8 cellular contexts compared by ENCODE assay signal in the genomic region with DNA sequence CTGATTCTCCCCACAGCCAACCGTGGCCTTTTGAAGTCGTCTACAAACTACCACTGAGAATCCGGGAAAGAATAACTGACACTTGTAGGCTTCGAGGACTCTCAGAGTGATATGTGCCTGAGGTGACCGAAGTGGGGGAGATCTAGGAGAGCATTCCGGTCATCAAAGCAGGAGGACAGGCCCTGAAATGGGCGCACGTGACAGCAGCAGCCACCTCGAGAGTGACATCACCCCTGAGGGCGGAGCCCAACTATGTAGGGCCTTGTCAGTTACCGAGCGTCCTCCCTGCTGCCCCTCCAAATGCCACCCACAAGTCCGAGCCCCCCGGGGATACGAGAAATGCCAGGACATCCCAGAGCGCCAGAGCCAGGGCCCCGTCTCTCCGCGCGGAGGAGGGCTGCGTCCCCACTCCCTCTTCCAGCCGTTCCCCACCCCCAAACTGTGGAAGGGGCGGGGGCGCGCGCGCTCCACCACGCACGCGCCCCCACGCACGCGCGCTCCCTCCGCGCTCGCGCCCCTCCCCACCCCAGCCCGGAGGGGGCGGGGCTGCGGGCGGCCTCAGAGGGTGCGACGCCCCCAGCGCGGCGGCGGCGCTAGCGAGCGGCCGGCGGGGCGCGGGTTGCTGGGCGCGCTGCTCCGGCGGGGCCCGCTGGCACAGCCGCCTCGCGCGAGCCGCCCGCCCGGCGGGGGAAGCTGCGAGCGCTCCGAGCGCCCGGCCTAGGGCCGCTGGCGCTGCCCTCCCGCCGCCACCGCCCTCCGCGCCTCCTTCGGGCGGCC.
A peak's percentile ranks its signal among the peaks of the same experiment; 100 is the strongest.
DNase-seq lines count a peak whose midpoint lies in the region; ATAC-seq and TF ChIP-seq lines count a peak whose summit lies in the region.

TSS of gene TANC2 (plus strand) at position 587 of the 777 bp plus-strand sequence. CDS start 43,325 bp downstream, outside the sequence.

- no peak for TF ChIP-seq CTCF in GM10248 (IDR thresholded peaks at IDR 0.05; ENCODE audit: control extremely low read depth, extremely low read depth, low read depth, missing control alignments)

- POLR2A ChIA-PET in GM10248 (lab: Yijun Ruan, JAX), result interaction anchor here (0.6 kb wide), 1 partner anchor 29 kb away, joined by 3 read pairs; no protein-coding TSS in a partner anchor

- peak; percentile 53 for ATAC-seq in HG03025 (IDR thresholded peaks at IDR 0.05; ENCODE audit: low FRiP score, unreplicated experiment)
- ATAC-seq in HG03097 (IDR thresholded peaks at IDR 0.05; ENCODE audit: low FRiP score, unreplicated experiment), result no peak

- peak; percentile 67 for DNase-seq in GM10248 (ENCODE audit: extremely low spot score)
- peak; percentile 94 for DNase-seq in NCI-H2227 (lab: John Stamatoyannopoulos, UW; ENCODE audit: unreplicated experiment)
- peak; percentile 43 to 45 for DNase-seq in activated CD4-positive, alpha-beta T cell treated with anti-CD3 and anti-CD28 coated beads for 24 hours (ENCODE audit: low read depth in 2 of 2)
- DNase-seq in cerebellar nuclear complex (lab: John Stamatoyannopoulos, UW), result peak; percentile 28 to 59
- peak; percentile 96 for DNase-seq in islet precursor cell
- DNase-seq in smooth muscle cell of the brain vasculature (ENCODE audit: low read depth, low spot score), result peak; percentile 62

- CTCF ChIA-PET in GM10248 (lab: Yijun Ruan, JAX), result interaction anchor here (0.9 to 1.0 kb wide), 3 partner anchors 255 to 544 kb away, joined by 3 read pairs; no protein-coding TSS in a partner anchor

Comparison
In these comparisons a context has a peak if more than half of its experiments do, and no peak if none do; other contexts are left out.
1. DNase-seq: peak in every context shown above with its lines; median percentile 96 in islet precursor cell; 94 in NCI-H2227; 67 in GM10248; 62 in smooth muscle cell of the brain vasculature; 44 in activated CD4-positive, alpha-beta T cell treated with anti-CD3 and anti-CD28 coated beads for 24 hours; 44 in cerebellar nuclear complex.